In the genomic region with DNA sequence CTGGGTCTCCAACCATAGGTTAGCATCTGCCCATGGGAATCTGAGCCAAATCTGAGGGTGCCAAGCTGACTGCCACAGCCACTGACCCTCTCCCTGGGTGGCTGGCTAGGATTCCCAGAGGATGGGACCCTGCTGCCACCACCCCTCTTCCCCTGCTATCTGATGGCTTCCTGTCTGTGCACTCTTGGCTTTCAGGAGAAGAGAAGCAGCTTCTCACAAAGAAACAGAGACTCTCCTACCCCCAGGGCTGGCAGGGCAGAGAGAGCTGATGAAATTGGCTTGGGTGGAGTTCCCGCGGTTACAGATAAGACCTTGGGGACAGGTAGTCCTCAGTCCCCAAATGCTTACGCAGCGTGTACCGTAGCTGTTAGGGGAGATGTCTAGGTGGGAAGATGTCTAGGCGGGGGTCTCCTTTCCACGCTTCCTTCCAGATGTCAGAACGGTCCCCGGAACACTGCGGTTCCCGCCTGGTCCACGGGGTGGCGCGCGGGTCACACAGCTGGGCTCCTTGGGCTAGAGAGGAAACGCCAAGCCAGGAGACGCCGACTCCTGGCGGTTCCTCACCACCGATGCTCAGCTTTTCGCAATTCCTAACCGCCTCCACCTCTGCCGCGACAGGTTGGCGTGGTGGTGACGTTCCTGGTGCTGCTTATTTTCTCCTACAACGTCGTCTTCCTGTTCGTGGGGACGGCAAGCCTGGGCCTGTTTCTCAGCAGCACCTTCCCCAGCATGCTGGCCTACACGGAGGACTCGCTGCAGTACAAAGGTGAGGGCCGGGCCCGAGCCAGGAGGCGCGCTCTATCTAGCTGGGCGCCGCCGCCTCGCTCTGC, we compare ENCODE assay signal across 8 cellular contexts. TPM values are rescaled to one million over a fixed set of nuclear protein-coding genes. Genes with fewer than 3 reads are reported as not detected.
A peak's percentile ranks its signal among the peaks of the same experiment; 100 is the strongest.
DNase-seq lines count a peak whose midpoint lies in the region; ATAC-seq, FAIRE-seq and TF ChIP-seq lines count a peak whose summit lies in the region.

No MANE protein-coding gene starts in this region.

- peak overlapping the region; percentile 72 for H3K4me3 Mint-ChIP-seq in WTC11

- H3K36me3 Mint-ChIP-seq in WTC11, result no peaks in the 10 kb centered on the region

- DNase-seq in ACHN (peak; percentile 88), NCI-H2196 treated with DMSO at 0.1 percent for 48 hours (lab: John Stamatoyannopoulos, UW; ENCODE audit: unreplicated experiment) (peak; percentile 85), WTC11 (ENCODE audit: low spot score) (peak; percentile 97), bronchial epithelial cell (ENCODE audit: low read depth) (peak; percentile 97), iris pigment epithelial cell (ENCODE audit: low read depth) (peak; percentile 69)
- DNase-seq in stimulated activated CD4-positive, alpha-beta T cell treated with anti-CD3 and anti-CD28 coated beads, Interleukin-12 subunit alpha, Interleukin-12 subunit beta, amount 100 ng/mL, for 4 hours, result peak; percentile 90

- ATAC-seq in GM18867 (IDR thresholded peaks at IDR 0.05; ENCODE audit: unreplicated experiment), result peak; percentile 75
- peak; percentile 69 for ATAC-seq in HG03139 (IDR thresholded peaks at IDR 0.05; ENCODE audit: unreplicated experiment)
- ATAC-seq in WTC11, result peak; percentile 86

- peak overlapping the region; percentile 50; the same call in 1 of the 2 replicates for H3K27ac Mint-ChIP-seq in WTC11

- CTCF ChIA-PET in WTC11 (lab: Charles Lee), result interaction anchor here (0.6 to 7.4 kb wide), 70 partner anchors 8 to 1185 kb away, joined by 3 to 265 read pairs (median 6); partner anchors contain the start of genes ELK4, PM20D1 and SLC45A3

- H3K4me3 ChIP-seq in bronchial epithelial cell (ENCODE audit: low read depth, low read length), result no peak overlapping the region

- in situ Hi-C loops in ACHN (cut with HindIII; ENCODE audit: low pct_ligation_motif_present, low pct_unique_long_range_greater_than_20kb, low sequenced_read_pairs), result no loop called here

- no peaks in the 10 kb centered on the region for H3K27me3 ChIP-seq in bronchial epithelial cell (ENCODE audit: control insufficient read depth, insufficient read depth, low read length)

- H3K27me3 Mint-ChIP-seq in WTC11 (ENCODE audit: low read depth), result peaks cover 10% of the 10 kb centered on the region

- H3K4me1 Mint-ChIP-seq in WTC11, result peaks cover 8% of the 10 kb centered on the region

- no peak for FAIRE-seq in bronchial epithelial cell (lab: Jason Lieb, UNC)

- no peaks in the 10 kb centered on the region for H3K9me3 Mint-ChIP-seq in WTC11

- POLR2A ChIA-PET in WTC11 (lab: Charles Lee), result interaction anchor here (0.5 to 2.7 kb wide), 8 partner anchors 27 to 122 kb away, joined by 3 to 17 read pairs (median 3); partner anchors contain the start of gene ELK4

- TF ChIP-seq CTCF in WTC11 (IDR thresholded peaks at IDR 0.05) (peak; percentile 78), bronchial epithelial cell (IDR thresholded peaks at IDR 0.05; ENCODE audit: insufficient read depth, low read length, severe bottlenecking) (peak; percentile 97)

- no peaks in the 10 kb centered on the region for H3K36me3 ChIP-seq in bronchial epithelial cell (ENCODE audit: control insufficient read depth, insufficient read depth, low read length)

TF ChIP-seq in WTC11, 78 proteins besides CTCF, POLR2A, EP300 and RAD21:
- TF ChIP-seq NR2C2 (CRISPR knock-in tag; IDR thresholded peaks at IDR 0.05) (no peak), FOXP1 (CRISPR knock-in tag; IDR thresholded peaks at IDR 0.05; ENCODE audit: borderline replicate concordance) (peak; percentile 41; the same call in 1 of the 2 replicates), SMAD3 (CRISPR knock-in tag; IDR thresholded peaks at IDR 0.05; ENCODE audit: borderline replicate concordance) (0 out of 2 replicates have a peak, but pooled peaks have one; percentile 66), E2F5 (CRISPR knock-in tag; IDR thresholded peaks at IDR 0.05) (0 out of 2 replicates have a peak, but pooled peaks have one; percentile 38), E2F1 (CRISPR knock-in tag; IDR thresholded peaks at IDR 0.05) (no peak), CREB1 (CRISPR knock-in tag; IDR thresholded peaks at IDR 0.05) (no peak), ZNF416 (CRISPR knock-in tag; IDR thresholded peaks at IDR 0.05) (no peak), ZNF121 (CRISPR knock-in tag; IDR thresholded peaks at IDR 0.05) (peak; percentile 50; the same call in 1 of the 2 replicates), PRRX2 (CRISPR knock-in tag; IDR thresholded peaks at IDR 0.05) (peak; percentile 76; the same call in 1 of the 2 replicates), MAX (CRISPR knock-in tag; IDR thresholded peaks at IDR 0.05) (no peak; the same call in 1 of the 2 replicates), PREB (CRISPR knock-in tag; IDR thresholded peaks at IDR 0.05; ENCODE audit: borderline replicate concordance) (no peak), EMX1 (CRISPR knock-in tag; IDR thresholded peaks at IDR 0.05) (0 out of 2 replicates have a peak, but pooled peaks have one; percentile 32), ZNF512 (CRISPR knock-in tag; IDR thresholded peaks at IDR 0.05; ENCODE audit: borderline replicate concordance) (no peak), SP1 (CRISPR knock-in tag; conservative IDR thresholded peaks at IDR 0.05) (0 out of 2 replicates have a peak, but pooled peaks have one; percentile 43), NR1H2 (CRISPR knock-in tag; IDR thresholded peaks at IDR 0.05) (no peak)

RNA-seq across cellular contexts. Expression of gene ELK4, which starts 40.1 kb away (rescaled TPM):
- 34.4 to 39.0 TPM (median 37.5 TPM) in 3 replicates for total RNA-seq in WTC11 (2021)
- 10.2 and 10.8 TPM in 2 replicates for total RNA-seq in bronchial epithelial cell
